In the genomic region with DNA sequence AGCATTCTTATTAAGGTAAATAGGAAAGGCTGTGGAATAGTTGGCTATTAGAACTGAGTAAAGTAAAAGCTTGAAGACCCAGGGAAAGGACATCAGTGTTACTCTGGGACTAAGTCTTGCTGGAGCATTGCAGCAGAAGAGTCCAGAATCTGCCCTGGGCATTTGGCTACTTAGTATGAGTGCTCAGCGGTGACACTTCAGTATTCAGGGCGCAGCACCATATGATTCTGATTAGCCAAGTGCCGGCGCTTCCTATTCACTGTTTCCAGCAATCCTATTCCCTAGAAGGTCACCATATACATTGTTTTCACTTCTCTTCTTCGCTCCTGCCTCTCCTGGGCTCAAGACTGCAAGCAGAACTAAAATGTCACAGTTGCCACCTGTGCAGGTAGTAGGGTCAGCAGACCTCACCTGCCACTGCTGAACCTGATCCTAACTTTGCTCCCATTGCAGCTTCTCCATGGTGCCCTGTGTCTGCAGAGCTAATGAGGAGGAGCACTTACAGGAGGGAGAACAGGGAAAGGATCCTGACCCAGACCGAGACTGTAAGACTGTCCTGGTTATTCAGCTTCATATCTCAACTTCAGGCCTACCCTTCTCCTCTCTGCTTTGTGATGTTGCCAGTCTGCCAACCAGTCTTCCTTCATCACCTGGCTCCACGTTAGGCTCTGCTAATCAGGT, we compare ENCODE assay signal across 27 cellular contexts.
"Had no signal": no experiment of that assay in that cellular context is flagged by ENCODE, and none has a peak within 500 bp of the region (broad histone marks: within the 10 kb centered on the region; RNA-seq: fewer than 3 reads in every experiment).

No MANE protein-coding gene starts in this region.

- H3K9me3 Mint-ChIP-seq: activated B cell treated with CpG ODN at 0.5 μM for 24 hours; activated naive CD4-positive, alpha-beta T cell treated with anti-CD3 and anti-CD28 coated beads, Interleukin-2, amount 50 U/mL, for 24 hours; activated naive CD8-positive, alpha-beta T cell treated with anti-CD3 and anti-CD28 coated beads, Interleukin-2, amount 50 U/mL, for 24 hours; activated T-helper 2 cell treated with anti-CD3 and anti-CD28 coated beads, Interferon-gamma antibody, Interleukin-2, Interleukin-4, amounts not matched to agents 10 μg/mL and 5 μg/mL and 100 μg/mL, durations not matched to agents 14 hours and 24 hours and 36 hours; central memory CD8-positive, alpha-beta T cell; dendritic cell treated with granulocyte-macrophage colony-stimulating factor and Interleukin-4, amounts not matched to agents 40 ng/mL and 50 ng/mL, for 4 days; natural killer cell treated with Interleukin-12 subunit alpha and Interleukin-12 subunit beta and Interleukin-15 and Interleukin-18, amount 100 ng/mL, for 72 hours; T-helper 2 cell treated with Interferon-gamma antibody and Interleukin-4, amounts not matched to agents 5 μg/mL and 100 μg/mL, for 36 hours had no signal

- H3K27me3 Mint-ChIP-seq: activated naive CD4-positive, alpha-beta T cell treated with anti-CD3 and anti-CD28 coated beads, Interleukin-2, amount 50 U/mL, for 24 hours; central memory CD8-positive, alpha-beta T cell; dendritic cell treated with granulocyte-macrophage colony-stimulating factor and Interleukin-4, amounts not matched to agents 40 ng/mL and 50 ng/mL, for 4 days had no signal

- H3K4me1 Mint-ChIP-seq: activated B cell treated with CpG ODN at 0.5 μM for 24 hours; activated CD8-positive, alpha-beta memory T cell treated with anti-CD3 and anti-CD28 coated beads, Interleukin-2, amount 10 ng/mL, durations not matched to agents 7 days and 5 days; activated naive CD4-positive, alpha-beta T cell treated with anti-CD3 and anti-CD28 coated beads, Interleukin-2, amount 50 U/mL, for 24 hours; activated naive CD8-positive, alpha-beta T cell treated with anti-CD3 and anti-CD28 coated beads, Interleukin-2, amount 50 U/mL, for 24 hours; central memory CD8-positive, alpha-beta T cell had no signal

- H3K27ac ChIP-seq: breast epithelium, esophagus muscularis mucosa, gastrocnemius medialis, left lung, lower lobe of right lung, pancreas, right atrium auricular region, tibial nerve had no signal

- H3K4me3 Mint-ChIP-seq: activated B cell treated with CpG ODN at 0.5 μM for 24 hours; activated CD8-positive, alpha-beta memory T cell treated with anti-CD3 and anti-CD28 coated beads, Interleukin-2, amount 10 ng/mL, durations not matched to agents 7 days and 5 days; activated CD8-positive, alpha-beta T cell treated with anti-CD3 and anti-CD28 coated beads, Interleukin-2, amount 10 ng/mL, durations not matched to agents 7 days and 5 days; activated naive CD4-positive, alpha-beta T cell treated with anti-CD3 and anti-CD28 coated beads, Interleukin-2, amount 50 U/mL, for 24 hours; activated naive CD8-positive, alpha-beta T cell treated with anti-CD3 and anti-CD28 coated beads, Interleukin-2, amount 50 U/mL, for 24 hours; central memory CD8-positive, alpha-beta T cell; dendritic cell treated with granulocyte-macrophage colony-stimulating factor and Interleukin-4, amounts not matched to agents 40 ng/mL and 50 ng/mL, for 4 days; natural killer cell treated with Interleukin-12 subunit alpha and Interleukin-12 subunit beta and Interleukin-15 and Interleukin-18, amount 100 ng/mL, for 72 hours; T-helper 2 cell treated with Interferon-gamma antibody and Interleukin-4, amounts not matched to agents 5 μg/mL and 100 μg/mL, for 36 hours had no signal

- H3K27me3 ChIP-seq: breast epithelium, esophagus muscularis mucosa, gastrocnemius medialis, left lung, pancreas, right atrium auricular region, tibial nerve had no signal

- FAIRE-seq: islet of Langerhans, pancreas had no signal

- H3K9me3 ChIP-seq: breast epithelium, esophagus muscularis mucosa, gastrocnemius medialis, left lung, lower lobe of right lung, pancreas, right atrium auricular region, tibial nerve had no signal

- H3K4me3 ChIP-seq: breast epithelium, esophagus muscularis mucosa, gastrocnemius medialis, left lung, lower lobe of right lung, pancreas, right atrium auricular region, tibial nerve had no signal

- ATAC-seq: activated CD8-positive, alpha-beta memory T cell treated with anti-CD3 and anti-CD28 coated beads, Interleukin-2, amount 10 ng/mL, durations not matched to agents 7 days and 5 days; activated CD8-positive, alpha-beta T cell treated with anti-CD3 and anti-CD28 coated beads, Interleukin-2, amount 10 ng/mL, durations not matched to agents 7 days and 5 days; activated naive CD8-positive, alpha-beta T cell treated with anti-CD3 and anti-CD28 coated beads, Interleukin-2, amount 50 U/mL, for 24 hours; gastrocnemius medialis; left lung; lower lobe of right lung; pancreas had no signal

- DNase-seq: activated B cell treated with CpG ODN at 0.5 μM for 24 hours; activated CD8-positive, alpha-beta memory T cell treated with anti-CD3 and anti-CD28 coated beads, Interleukin-2, amount 10 ng/mL, durations not matched to agents 7 days and 5 days; activated CD8-positive, alpha-beta T cell treated with anti-CD3 and anti-CD28 coated beads, Interleukin-2, amount 10 ng/mL, durations not matched to agents 7 days and 5 days; activated naive CD8-positive, alpha-beta T cell treated with anti-CD3 and anti-CD28 coated beads, Interleukin-2, amount 50 U/mL, for 24 hours; activated T-cell treated with anti-CD3 and anti-CD28 coated beads, Interleukin-2, amount 50 U/mL, for 48 hours; amygdala; gastrocnemius medialis; glutamatergic neuron; left lung; lower lobe of right lung; mesenchymal stem cell; nucleus accumbens; pancreas; stimulated activated CD4-positive, alpha-beta T cell treated with anti-CD3 and anti-CD28 coated beads, Interleukin-15, amount 100 ng/mL, for 24 hours; stimulated activated CD4-positive, alpha-beta T cell treated with anti-CD3 and anti-CD28 coated beads, Interleukin-2, amount 100 ng/mL, for 24 hours; stimulated activated naive CD4-positive, alpha-beta T cell treated with Interleukin-2 at 50 U/mL for 16 hours had no signal

- H3K4me1 ChIP-seq: breast epithelium, pancreas, right atrium auricular region had no signal

- H3K36me3 Mint-ChIP-seq: activated CD8-positive, alpha-beta memory T cell treated with anti-CD3 and anti-CD28 coated beads, Interleukin-2, amount 10 ng/mL, durations not matched to agents 7 days and 5 days; activated naive CD4-positive, alpha-beta T cell treated with anti-CD3 and anti-CD28 coated beads, Interleukin-2, amount 50 U/mL, for 24 hours; natural killer cell treated with Interleukin-12 subunit alpha and Interleukin-12 subunit beta and Interleukin-15 and Interleukin-18, amount 100 ng/mL, for 72 hours had no signal

- H3K27ac Mint-ChIP-seq: activated B cell treated with CpG ODN at 0.5 μM for 24 hours; activated CD8-positive, alpha-beta memory T cell treated with anti-CD3 and anti-CD28 coated beads, Interleukin-2, amount 10 ng/mL, durations not matched to agents 7 days and 5 days; activated CD8-positive, alpha-beta T cell treated with anti-CD3 and anti-CD28 coated beads, Interleukin-2, amount 10 ng/mL, durations not matched to agents 7 days and 5 days; activated naive CD4-positive, alpha-beta T cell treated with anti-CD3 and anti-CD28 coated beads, Interleukin-2, amount 50 U/mL, for 24 hours; activated naive CD8-positive, alpha-beta T cell treated with anti-CD3 and anti-CD28 coated beads, Interleukin-2, amount 50 U/mL, for 24 hours; activated T-helper 2 cell treated with anti-CD3 and anti-CD28 coated beads, Interferon-gamma antibody, Interleukin-2, Interleukin-4, amounts not matched to agents 10 μg/mL and 5 μg/mL and 100 μg/mL, durations not matched to agents 14 hours and 24 hours and 36 hours; dendritic cell treated with granulocyte-macrophage colony-stimulating factor and Interleukin-4, amounts not matched to agents 40 ng/mL and 50 ng/mL, for 4 days; natural killer cell treated with Interleukin-12 subunit alpha and Interleukin-12 subunit beta and Interleukin-15 and Interleukin-18, amount 100 ng/mL, for 72 hours; T-helper 2 cell treated with Interferon-gamma antibody and Interleukin-4, amounts not matched to agents 5 μg/mL and 100 μg/mL, for 36 hours had no signal

- H3K36me3 ChIP-seq: breast epithelium, esophagus muscularis mucosa, gastrocnemius medialis, left lung, lower lobe of right lung, pancreas, right atrium auricular region, tibial nerve had no signal
